21 cellular contexts compared by ENCODE assay signal in the genomic region with DNA sequence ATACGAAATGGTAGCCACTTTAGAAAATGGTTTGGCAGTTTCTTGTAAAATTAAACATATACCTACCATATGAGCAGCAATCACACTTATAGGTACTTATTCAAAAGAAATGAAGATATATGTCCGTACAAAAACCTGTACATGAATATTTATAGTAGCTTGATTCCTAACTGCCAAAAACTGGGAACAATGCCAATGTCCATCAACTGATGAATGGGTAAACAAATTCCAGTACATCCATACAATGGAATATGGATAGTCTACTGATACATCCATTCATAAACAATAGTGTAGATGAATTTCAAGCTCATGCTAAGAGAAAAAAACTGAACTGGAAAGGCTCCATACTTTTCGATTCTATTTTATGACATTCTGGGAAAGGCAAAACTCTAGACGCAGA.
"Had no signal": no experiment of that assay in that cellular context is flagged by ENCODE, and none has a peak within 500 bp of the region (broad histone marks: within the 10 kb centered on the region; RNA-seq: fewer than 3 reads in every experiment).

No MANE protein-coding gene starts in this region.

- H3K27me3 Mint-ChIP-seq: naive B cell, progenitor cell of endocrine pancreas had no signal

- ATAC-seq: heart left ventricle, left colon, left ventricle myocardium superior, pancreas, right cardiac atrium had no signal

- FAIRE-seq: pancreas, small intestine had no signal

- DNase-seq: erythroblast; foreskin melanocyte; heart left ventricle; hippocampal formation; left colon; left ventricle myocardium superior; mesendoderm; naive B cell; occipital lobe; pancreas; right cardiac atrium; small intestine; stimulated activated CD4-positive, alpha-beta T cell treated with anti-CD3 and anti-CD28 coated beads, Interleukin-12 subunit alpha, Interleukin-12 subunit beta, amount 100 ng/mL, for 4 hours; stimulated activated naive CD4-positive, alpha-beta T cell; stomach; substantia nigra; transverse colon had no signal

- H3K4me1 ChIP-seq: pancreas, stomach had no signal

- H3K9me3 ChIP-seq: heart left ventricle, pancreas, stomach, thoracic aorta, transverse colon had no signal

- H3K4me1 Mint-ChIP-seq: nephron had no signal

- H3K27ac Mint-ChIP-seq: naive B cell, nephron, progenitor cell of endocrine pancreas had no signal

- H3K4me3 Mint-ChIP-seq: naive B cell, nephron had no signal

- H3K4me3 ChIP-seq: heart left ventricle, lung, pancreas, stomach, thoracic aorta, transverse colon had no signal

- H3K9me3 Mint-ChIP-seq: naive B cell had no signal

- H3K27ac ChIP-seq: heart left ventricle, pancreas, stomach, thoracic aorta, transverse colon had no signal

- H3K27me3 ChIP-seq: heart left ventricle, pancreas, stomach, transverse colon had no signal
